ENCODE assay signal across 15 cellular contexts in the genomic region with DNA sequence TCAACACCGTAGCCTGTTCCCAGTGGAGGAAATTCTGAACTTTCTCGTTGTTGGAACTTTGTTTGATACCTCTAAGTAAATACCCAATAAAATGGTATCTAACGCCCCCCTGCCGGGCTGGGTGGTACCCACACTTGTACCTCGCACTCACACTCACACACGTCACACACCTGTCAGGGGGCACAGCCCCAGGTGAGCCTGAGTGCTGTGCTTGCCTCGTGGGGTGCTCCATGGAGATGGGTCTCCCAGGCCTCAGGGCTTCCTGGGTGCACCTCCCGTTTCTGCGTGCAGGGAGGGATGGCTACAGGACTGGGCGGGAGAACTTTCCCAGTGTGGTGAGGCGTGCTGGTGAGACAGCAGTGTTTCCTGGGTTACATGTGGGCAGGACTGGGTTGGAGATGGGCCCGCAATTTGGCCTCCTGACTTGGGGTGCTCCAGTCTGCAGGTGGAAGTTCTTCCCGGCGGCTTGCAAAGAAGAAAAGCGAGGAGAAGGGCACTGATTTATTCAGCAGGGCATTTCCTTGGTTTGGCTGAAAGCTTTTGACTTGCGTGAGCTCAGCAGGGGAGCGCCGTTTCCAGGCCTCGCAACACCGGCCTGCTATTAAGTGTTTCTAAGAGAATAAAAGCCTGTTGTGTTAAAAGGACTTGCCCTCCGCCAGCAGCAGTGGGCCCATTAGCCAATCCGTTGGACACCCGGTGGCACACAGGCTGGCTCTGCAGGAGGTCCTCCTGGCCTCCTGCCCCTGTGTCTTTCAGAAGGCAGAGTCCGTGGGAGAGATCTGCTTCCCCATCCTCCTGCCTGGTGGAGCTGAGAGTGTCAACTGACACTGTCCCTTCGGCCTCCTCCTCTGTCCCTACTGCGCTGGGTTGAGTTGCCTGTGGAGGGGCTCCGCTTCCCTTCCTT.
DNase-seq lines count a peak whose midpoint lies in the region; ATAC-seq, FAIRE-seq and TF ChIP-seq lines count a peak whose summit lies in the region.
"Had no signal": no experiment of that assay in that cellular context is flagged by ENCODE, and none has a peak within 500 bp of the region (broad histone marks: within the 10 kb centered on the region; RNA-seq: fewer than 3 reads in every experiment).

No MANE protein-coding gene starts in this region.

- H3K4me3 ChIP-seq in GM23248 (no peak overlapping the region; the same call in 1 of the 2 replicates), H1 (ENCODE audit: extremely low read depth in 1 of 4, insufficient read depth in 2 of 4, low read depth in 3 of 4, low read length in 4 of 4) (peak overlapping the region in 1 of 4 experiments; percentile 38; a peak in 4 of 8 replicates), aorta (ENCODE audit: low read length in 2 of 2) (no peak overlapping the region)
- no peak overlapping the region for H3K4me3 ChIP-seq in CD4-positive, alpha-beta memory T cell (ENCODE audit: low read length in 2 of 2)

- H4K20me1 ChIP-seq in GM23248 (ENCODE audit: insufficient read depth), result no peaks in the 10 kb centered on the region
- no peaks in the 10 kb centered on the region for H4K20me1 ChIP-seq in H1 (replicated peaks in 1 of 2; ENCODE audit: control insufficient read depth in 1 of 2, insufficient read depth in 2 of 2, low read length in 2 of 2)

- H2BK20ac ChIP-seq in H1 (ENCODE audit: low read length), result peak overlapping the region; percentile 80; the same call in 1 of the 2 replicates

- no peak overlapping the region for H3K4me3 Mint-ChIP-seq in activated naive CD8-positive, alpha-beta T cell treated with anti-CD3 and anti-CD28 coated beads for 36 hours
- H3K4me3 Mint-ChIP-seq in CD4-positive, alpha-beta memory T cell, result no peak overlapping the region
- H3K4me3 Mint-ChIP-seq: activated T-helper 1 cell treated with anti-CD3 and anti-CD28 coated beads, Interleukin-12 subunit alpha, Interleukin-12 subunit beta, Interleukin-2, Interleukin-4 antibody, amounts not matched to agents 30 ng/mL and 10 ng/mL and 1 ng/mL, durations not matched to agents 14 hours and 24 hours and 36 hours; CD8-positive, alpha-beta memory T cell; naive thymus-derived CD4-positive, alpha-beta T cell had no signal

- H3F3A ChIP-seq in GM23248 (ENCODE audit: insufficient read depth), result peaks cover 18% of the 10 kb centered on the region

- H3K18ac ChIP-seq in H1 (ENCODE audit: extremely low read depth, low read length), result peak overlapping the region; percentile 90

- no peak overlapping the region for H4K5ac ChIP-seq in H1 (ENCODE audit: insufficient read length, low read depth, low read length)

- no peak overlapping the region for H3K56ac ChIP-seq in H1 (replicated peaks; ENCODE audit: insufficient read length, low read depth, low read length)

- no peak overlapping the region for H3K4ac ChIP-seq in H1 (replicated peaks; ENCODE audit: insufficient read length, low read depth, low read length)

- no peak for TF ChIP-seq CTCF in H1 (IDR thresholded peaks at IDR 0.05; ENCODE audit: control extremely low read depth in 1 of 3, insufficient read depth in 1 of 3, low read depth in 1 of 3, low read length in 3 of 3)

- H3K27me3 Mint-ChIP-seq in activated naive CD8-positive, alpha-beta T cell treated with anti-CD3 and anti-CD28 coated beads for 36 hours, result peaks cover 4% of the 10 kb centered on the region
- peaks cover 1 to 3% of the 10 kb centered on the region in 2 donors for H3K27me3 Mint-ChIP-seq in CD4-positive, alpha-beta memory T cell

- 0 out of 2 replicates have a peak overlapping the region, but pooled peaks have one; percentile 3 for H2BK15ac ChIP-seq in H1 (ENCODE audit: low read length)

- 68 to 74% methylated on average over 27 of the region's 27 CpGs for WGBS in GM23248 (ENCODE audit: low coverage in 1 of 2, low lambda C conversion rate in 2 of 2, missing lambda C conversion rate in 2 of 2), 2 experiments
- WGBS in H1 (ENCODE audit: extremely low coverage in 1 of 2, insufficient coverage in 1 of 2, insufficient read length in 1 of 2, insufficient replicate concordance in 2 of 2, low coverage in 1 of 2, low lambda C conversion rate in 2 of 2, missing lambda C conversion rate in 1 of 2), 2 experiments, result 36% methylated on average over 27 of the region's 27 CpGs; no CpG with 5 or more reads in 1 of the 2 experiments
- 64 to 72% methylated on average over 27 of the region's 27 CpGs for WGBS in aorta, 2 donors

- H3K27ac Mint-ChIP-seq in activated naive CD8-positive, alpha-beta T cell treated with anti-CD3 and anti-CD28 coated beads for 36 hours, result no peak overlapping the region
- no peak overlapping the region for H3K27ac Mint-ChIP-seq in CD4-positive, alpha-beta memory T cell
- H3K27ac Mint-ChIP-seq: activated T-helper 1 cell treated with anti-CD3 and anti-CD28 coated beads, Interleukin-12 subunit alpha, Interleukin-12 subunit beta, Interleukin-2, Interleukin-4 antibody, amounts not matched to agents 30 ng/mL and 10 ng/mL and 1 ng/mL, durations not matched to agents 14 hours and 24 hours and 36 hours; CD8-positive, alpha-beta memory T cell; naive thymus-derived CD4-positive, alpha-beta T cell had no signal

- ATAC-seq in aorta (ENCODE audit: low FRiP score), result no peak
- ATAC-seq: naive thymus-derived CD4-positive, alpha-beta T cell had no signal

- H3K36me3 ChIP-seq in GM23248 (ENCODE audit: low read depth) (no peaks in the 10 kb centered on the region), H1 (ENCODE audit: control insufficient read depth in 2 of 4, insufficient read depth in 4 of 4, low read length in 3 of 4) (no peaks in the 10 kb centered on the region), aorta (ENCODE audit: control insufficient read depth in 1 of 2, insufficient read depth in 2 of 2, low read length in 1 of 2) (no peaks in the 10 kb centered on the region)
- no peaks in the 10 kb centered on the region for H3K36me3 ChIP-seq in CD4-positive, alpha-beta memory T cell (ENCODE audit: insufficient read depth, low read length)

- DNase-seq in GM23248 (no peak), NCI-H2227 (lab: John Stamatoyannopoulos, UW; ENCODE audit: unreplicated experiment) (peak; percentile 92), H1 (ENCODE audit: low read depth in 1 of 2, low spot score in 2 of 2) (peak; percentile 56 to 72), nucleus accumbens (lab: John Stamatoyannopoulos, UW) (peak in 43 of 56 donors; percentile 4 to 70 (median 24)), aorta (no peak)
- DNase-seq in activated naive CD8-positive, alpha-beta T cell treated with anti-CD3 and anti-CD28 coated beads for 36 hours, result no peak
- no peak for DNase-seq in CD4-positive, alpha-beta memory T cell
- DNase-seq in activated CD4-positive, alpha-beta T cell treated with anti-CD3 and anti-CD28 coated beads for 48 hours, result no peak
- DNase-seq: CD8-positive, alpha-beta memory T cell; cortex of kidney; KBM-7; naive thymus-derived CD4-positive, alpha-beta T cell; OCI-M1; stimulated activated CD4-positive, alpha-beta T cell treated with anti-CD3 and anti-CD28 coated beads, Interleukin-4, amount 100 ng/mL, for 4 hours had no signal

- no peak overlapping the region for H2BK120ac ChIP-seq in H1 (replicated peaks; ENCODE audit: low read depth, low read length)

- H3K9me3 ChIP-seq in GM23248 (ENCODE audit: low read depth) (no peaks in the 10 kb centered on the region), H1 (ENCODE audit: insufficient read depth in 2 of 2, low read depth in 1 of 2, low read length in 1 of 2) (no peaks in the 10 kb centered on the region), aorta (ENCODE audit: control insufficient read depth, low read length) (peaks cover 5% of the 10 kb centered on the region)
- no peaks in the 10 kb centered on the region for H3K9me3 ChIP-seq in CD4-positive, alpha-beta memory T cell (ENCODE audit: control insufficient read depth in 1 of 2, low read length in 2 of 2)

- H2AK5ac ChIP-seq in H1 (ENCODE audit: low read depth, low read length), result no peak overlapping the region

- H3K79me2 ChIP-seq in GM23248 (ENCODE audit: insufficient read depth), result no peaks in the 10 kb centered on the region
- H3K79me2 ChIP-seq in H1 (ENCODE audit: control insufficient read depth in 1 of 2, insufficient read depth in 2 of 2, low read length in 2 of 2), result no peaks in the 10 kb centered on the region

- H3K4me1 Mint-ChIP-seq in activated naive CD8-positive, alpha-beta T cell treated with anti-CD3 and anti-CD28 coated beads for 36 hours, result no peaks in the 10 kb centered on the region
- no peaks in the 10 kb centered on the region for H3K4me1 Mint-ChIP-seq in CD4-positive, alpha-beta memory T cell
- H3K4me1 Mint-ChIP-seq: CD8-positive, alpha-beta memory T cell; naive thymus-derived CD4-positive, alpha-beta T cell had no signal

- H3K9ac ChIP-seq in GM23248 (no peak overlapping the region), H1 (replicated peaks in 1 of 4; ENCODE audit: extremely low read depth in 1 of 4, low read depth in 3 of 4, low read length in 3 of 4) (no peak overlapping the region; a peak in 1 of 7 replicates)

- peaks cover 3% of the 10 kb centered on the region; the same call in 1 of the 2 replicates for H3K23me2 ChIP-seq in H1 (ENCODE audit: low read depth, low read length)

- in situ Hi-C loops in GM23248 (cut with MboI), result no loop called here

- H3K36me3 Mint-ChIP-seq in activated naive CD8-positive, alpha-beta T cell treated with anti-CD3 and anti-CD28 coated beads for 36 hours, result no peaks in the 10 kb centered on the region
- no peaks in the 10 kb centered on the region for H3K36me3 Mint-ChIP-seq in CD4-positive, alpha-beta memory T cell
- H3K36me3 Mint-ChIP-seq: CD8-positive, alpha-beta memory T cell; naive thymus-derived CD4-positive, alpha-beta T cell had no signal

- H3K9me3 Mint-ChIP-seq in activated naive CD8-positive, alpha-beta T cell treated with anti-CD3 and anti-CD28 coated beads for 36 hours, result no peaks in the 10 kb centered on the region
- peaks cover 0 to 2% (median 0%) of the 10 kb centered on the region in 8 donors for H3K9me3 Mint-ChIP-seq in CD4-positive, alpha-beta memory T cell
- H3K9me3 Mint-ChIP-seq: activated T-helper 1 cell treated with anti-CD3 and anti-CD28 coated beads, Interleukin-12 subunit alpha, Interleukin-12 subunit beta, Interleukin-2, Interleukin-4 antibody, amounts not matched to agents 30 ng/mL and 10 ng/mL and 1 ng/mL, durations not matched to agents 14 hours and 24 hours and 36 hours had no signal

- no peak overlapping the region for H3K27ac ChIP-seq in GM23248
- H3K27ac ChIP-seq in H1 (ENCODE audit: low read depth, low read length), result no peak overlapping the region
- H3K27ac ChIP-seq in CD4-positive, alpha-beta memory T cell (ENCODE audit: low read depth, low read length), result no peak overlapping the region
- H3K27ac ChIP-seq in aorta (ENCODE audit: low read depth in 1 of 2, low read length in 2 of 2), result no peak overlapping the region

- CTCF ChIA-PET in H1 (lab: Charles Lee; ENCODE audit: partially characterized antibody), result interaction anchor here (0.7 to 1.9 kb wide), 4 partner anchors 38 to 81 kb away, joined by 3 to 6 read pairs (median 4); no protein-coding TSS in a partner anchor
- CTCF ChIA-PET in CD4-positive, alpha-beta memory T cell (lab: Charles Lee; ENCODE audit: partially characterized antibody), result no interaction called here

- no peaks in the 10 kb centered on the region for H3K9me2 ChIP-seq in GM23248 (ENCODE audit: insufficient read depth)

- peak in 1 of 2 experiments; percentile 1; a peak in 1 of 4 replicates for TF ChIP-seq RAD21 in H1 (IDR thresholded peaks at IDR 0.05 in 1 of 2, conservative IDR thresholded peaks at IDR 0.05 in 1 of 2; ENCODE audit: low read depth in 2 of 2, low read length in 2 of 2)

- H3K27me3 ChIP-seq in GM23248 (replicated peaks; ENCODE audit: insufficient read depth) (no peaks in the 10 kb centered on the region), H1 (replicated peaks in 1 of 4; ENCODE audit: control insufficient read depth in 3 of 4, extremely low read depth in 1 of 4, insufficient read depth in 3 of 4, low read length in 3 of 4) (no peaks in the 10 kb centered on the region; a peak in 1 of 7 replicates), aorta (ENCODE audit: control insufficient read depth in 1 of 2, insufficient read depth in 2 of 2, low read length in 1 of 2) (no peaks in the 10 kb centered on the region)
- no peaks in the 10 kb centered on the region for H3K27me3 ChIP-seq in CD4-positive, alpha-beta memory T cell (ENCODE audit: insufficient read depth, low read length)

- peak overlapping the region; percentile 70 for H2AFZ ChIP-seq in GM23248
- no peak overlapping the region for H2AFZ ChIP-seq in H1 (ENCODE audit: low read length)

- no peak overlapping the region for H2BK5ac ChIP-seq in H1 (ENCODE audit: low read depth, low read length)

- intact Hi-C loops in CD4-positive, alpha-beta memory T cell (cut with micrococcal nuclease), result no loop called here
- intact Hi-C loops in aorta (cut with DNase I), result no loop called here

- TF ChIP-seq POLR2A in H1 (IDR thresholded peaks at IDR 0.05; ENCODE audit: control extremely low read depth in 1 of 2, low read depth in 2 of 2, low read length in 2 of 2), result no peak

- POLR2A ChIA-PET in H1 (lab: Charles Lee; ENCODE audit: partially characterized antibody), result no interaction called here
- POLR2A ChIA-PET in CD4-positive, alpha-beta memory T cell (lab: Charles Lee; ENCODE audit: partially characterized antibody), result no interaction called here

- H4K8ac ChIP-seq in H1 (ENCODE audit: extremely low read depth, insufficient read depth, low read length), result no peak overlapping the region; the same call in 1 of the 2 replicates

- H3K23ac ChIP-seq in H1 (ENCODE audit: insufficient read length), result no peak overlapping the region

- H3K79me1 ChIP-seq in H1 (ENCODE audit: low read depth, low read length), result no peaks in the 10 kb centered on the region

- no peak overlapping the region for H3K14ac ChIP-seq in H1 (ENCODE audit: insufficient read length)

- peak overlapping the region; percentile 64 for H3K4me2 ChIP-seq in GM23248 (ENCODE audit: unreplicated experiment)
- H3K4me2 ChIP-seq in H1 (ENCODE audit: insufficient read depth in 1 of 2, low read depth in 2 of 2, low read length in 2 of 2), result peak overlapping the region; percentile 44 to 54

- TF ChIP-seq EP300 in H1 (IDR thresholded peaks at IDR 0.05; ENCODE audit: borderline replicate concordance in 1 of 2, low read depth in 2 of 2, low read length in 2 of 2), result no peak

- no peak for FAIRE-seq in H1 (lab: Jason Lieb, UNC)

- no peak overlapping the region for H4K91ac ChIP-seq in H1 (replicated peaks; ENCODE audit: insufficient read length, low read length)

- H3K4me1 ChIP-seq in GM23248 (ENCODE audit: insufficient read depth), result peaks cover 15% of the 10 kb centered on the region; the same call in 1 of the 2 replicates
- H3K4me1 ChIP-seq in H1 (replicated peaks in 1 of 4; ENCODE audit: control insufficient read depth in 3 of 4, insufficient read depth in 4 of 4, low read length in 3 of 4), result peaks cover 0 to 9% (median 6%) of the 10 kb centered on the region in 4 experiments; a peak in 6 of 7 replicates
- no peaks in the 10 kb centered on the region for H3K4me1 ChIP-seq in CD4-positive, alpha-beta memory T cell (ENCODE audit: insufficient read depth, low read length)
- H3K4me1 ChIP-seq in aorta (ENCODE audit: control insufficient read depth in 1 of 2, insufficient read depth in 2 of 2, low read length in 2 of 2), result no peaks in the 10 kb centered on the region

- peak overlapping the region; percentile 71; the same call in 1 of the 2 replicates for H2BK12ac ChIP-seq in H1 (ENCODE audit: low read depth, low read length)

Comparison
In these comparisons a context has a peak if more than half of its experiments do, and no peak if none do; other contexts are left out.
1. DNase-seq: peak in NCI-H2227 (single experiment), H1 (2 of 2) and nucleus accumbens (43 of 56); none in GM23248 (single experiment), activated naive CD8-positive, alpha-beta T cell treated with anti-CD3 and anti-CD28 coated beads for 36 hours (single experiment), CD4-positive, alpha-beta memory T cell (0 of 5), activated CD4-positive, alpha-beta T cell treated with anti-CD3 and anti-CD28 coated beads for 48 hours (single experiment) and aorta (0 of 2).